9 cellular contexts compared by ENCODE assay signal in genomic region chr4:184028571-184028996, GRCh38.
DNase-seq lines count a peak whose midpoint lies in the region; ATAC-seq, FAIRE-seq and TF ChIP-seq lines count a peak whose summit lies in the region.
"Had no signal": no experiment of that assay in that cellular context is flagged by ENCODE, and none has a peak within 500 bp of the region (broad histone marks: within the 10 kb centered on the region; RNA-seq: fewer than 3 reads in every experiment).

No MANE protein-coding gene starts in this region.

- H3K27me3 ChIP-seq in BLaER1 (no peaks in the 10 kb centered on the region), mucosa of rectum (ENCODE audit: control insufficient read depth in 2 of 2, insufficient read depth in 2 of 2, low read length in 2 of 2) (no peaks in the 10 kb centered on the region)

- no peak for FAIRE-seq in GM12892 (lab: Jason Lieb, UNC)

- DNase-seq in Jurkat, Clone E6-1 (ENCODE audit: low read depth, low spot score): peak; percentile 52
- DNase-seq in activated T-cell treated with anti-CD3 and anti-CD28 coated beads, Interleukin-2, amount 50 U/mL, for 1 hour: peak; percentile 19
- DNase-seq in NCI-H1105 treated with DMSO at 0.1 percent for 48 hours (lab: John Stamatoyannopoulos, UW) (no peak), pons (ENCODE audit: low spot score) (no peak), GM12892 (ENCODE audit: insufficient read length) (no peak)

- H3K9me3 ChIP-seq in BLaER1 (no peaks in the 10 kb centered on the region), mucosa of rectum (ENCODE audit: control insufficient read depth in 2 of 2, low read length in 2 of 2) (no peaks in the 10 kb centered on the region)

- no peak for TF ChIP-seq POLR2A in GM12892 (IDR thresholded peaks at IDR 0.05; ENCODE audit: low read depth, low read length)

- ATAC-seq in GM21619 (IDR thresholded peaks at IDR 0.05; ENCODE audit: unreplicated experiment): no peak

- peak overlapping the region; percentile 94 for H3K4me2 ChIP-seq in BLaER1
- H3K4me2 ChIP-seq: KMS-11 had no signal

- H3K4me1 ChIP-seq in BLaER1 (peaks cover 17% of the 10 kb centered on the region), mucosa of rectum (ENCODE audit: control insufficient read depth in 2 of 2, insufficient read depth in 2 of 2, low read length in 2 of 2) (no peaks in the 10 kb centered on the region)

- no peaks in the 10 kb centered on the region for H3K36me3 ChIP-seq in BLaER1
- H3K36me3 ChIP-seq in mucosa of rectum (ENCODE audit: control insufficient read depth in 2 of 2, insufficient read depth in 2 of 2, low read length in 2 of 2): no peaks in the 10 kb centered on the region

- H3K4me3 ChIP-seq in BLaER1 (peak overlapping the region; percentile 57), mucosa of rectum (ENCODE audit: low read length in 2 of 2) (peak overlapping the region; percentile 36 to 54)
- peak overlapping the region; percentile 46 for H3K4me3 ChIP-seq in Jurkat, Clone E6-1 (ENCODE audit: low read length)

- H3K9ac ChIP-seq in BLaER1 (peak overlapping the region; percentile 63), mucosa of rectum (ENCODE audit: low read depth in 1 of 2, low read length in 2 of 2) (no peak overlapping the region)
- H3K9ac ChIP-seq: KMS-11 had no signal

- H4K20me1 ChIP-seq in BLaER1: no peaks in the 10 kb centered on the region

- H3K27ac ChIP-seq in BLaER1 (no peak overlapping the region), mucosa of rectum (ENCODE audit: low read depth in 2 of 2, low read length in 2 of 2) (no peak overlapping the region)
- H3K27ac ChIP-seq: KMS-11 had no signal

Comparison
In these comparisons a context has a peak if more than half of its experiments do, and no peak if none do; other contexts are left out.
1. DNase-seq: peak in Jurkat, Clone E6-1 (single experiment) and activated T-cell treated with anti-CD3 and anti-CD28 coated beads, Interleukin-2, amount 50 U/mL, for 1 hour (single experiment); none in NCI-H1105 treated with DMSO at 0.1 percent for 48 hours (single experiment), pons (single experiment) and GM12892 (single experiment).
2. Peak in every context shown above with its lines, with median percentiles within 50 percentile points of each other: H3K4me3 ChIP-seq.